ENCODE assay signal across 8 cellular contexts in the genomic region with DNA sequence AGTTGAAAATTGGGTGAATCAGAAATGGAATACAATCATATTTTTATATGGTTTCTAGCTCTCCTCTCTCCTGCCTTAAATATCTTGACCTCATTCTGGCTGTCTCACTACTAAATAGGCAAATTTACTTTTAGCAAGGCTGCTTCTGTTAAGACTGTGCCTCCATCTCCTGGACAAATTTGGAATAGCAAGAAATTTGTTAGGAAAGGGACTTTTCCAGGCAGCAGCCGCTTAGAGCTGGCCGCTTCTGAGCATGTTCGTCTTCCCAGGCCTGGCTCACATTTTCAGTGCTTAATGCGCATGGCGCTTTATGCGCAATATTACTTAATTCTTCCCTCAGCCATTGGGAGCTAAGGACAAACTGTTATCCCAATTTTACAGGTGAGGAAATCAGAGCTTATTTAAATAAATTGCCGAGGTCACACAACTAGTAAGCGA. TPM values are rescaled to one million over a fixed set of nuclear protein-coding genes. Genes with fewer than 3 reads are reported as not detected.
DNase-seq lines count a peak whose midpoint lies in the region; ATAC-seq and TF ChIP-seq lines count a peak whose summit lies in the region.

No MANE protein-coding gene starts in this region.

- peaks cover 30% of the 10 kb centered on the region for H3K36me3 Mint-ChIP-seq in Caco-2 (ENCODE audit: insufficient read depth, unreplicated experiment)
- peaks cover 20% of the 10 kb centered on the region for H3K36me3 Mint-ChIP-seq in activated CD8-positive, alpha-beta T cell treated with anti-CD3 and anti-CD28 coated beads, Interleukin-2, amount 10 ng/mL, durations not matched to agents 7 days and 5 days (ENCODE audit: low read depth)

- DNase-seq in Caco-2 (peak; percentile 47 to 84), NCI-H748 (lab: John Stamatoyannopoulos, UW; ENCODE audit: unreplicated experiment) (peak; percentile 84), fibroblast of lung (ENCODE audit: low read depth in 2 of 2) (peak; percentile 77 to 94), myocyte (ENCODE audit: low read depth) (peak; percentile 93), vagina (ENCODE audit: extremely low spot score in 2 of 2) (no peak)
- DNase-seq in activated CD8-positive, alpha-beta T cell treated with anti-CD3 and anti-CD28 coated beads, Interleukin-2, amount 10 ng/mL, durations not matched to agents 7 days and 5 days: peak; percentile 47

- H3K27me3 ChIP-seq in Caco-2 (replicated peaks; ENCODE audit: control insufficient read depth, insufficient read depth, low read length) (no peaks in the 10 kb centered on the region), fibroblast of lung (ENCODE audit: control insufficient read depth, insufficient read depth, low read length) (no peaks in the 10 kb centered on the region), vagina (no peaks in the 10 kb centered on the region)

- no peak overlapping the region for H3K9ac ChIP-seq in fibroblast of lung (ENCODE audit: insufficient read depth, low read length)

- H3K9me3 Mint-ChIP-seq in Caco-2 (ENCODE audit: unreplicated experiment): no peaks in the 10 kb centered on the region
- H3K9me3 Mint-ChIP-seq in activated CD8-positive, alpha-beta T cell treated with anti-CD3 and anti-CD28 coated beads, Interleukin-2, amount 10 ng/mL, durations not matched to agents 7 days and 5 days (ENCODE audit: insufficient read depth): no peaks in the 10 kb centered on the region

- H2AFZ ChIP-seq in fibroblast of lung (ENCODE audit: low read length): peak overlapping the region; percentile 7

- H4K20me1 ChIP-seq in fibroblast of lung (ENCODE audit: control insufficient read depth, extremely low read depth, insufficient read depth, low read length): no peaks in the 10 kb centered on the region

- no peak overlapping the region for H3K4me3 ChIP-seq in Caco-2 (ENCODE audit: low read depth, low read length)
- peak overlapping the region in 1 of 4 experiments; percentile 32 for H3K4me3 ChIP-seq in fibroblast of lung (replicated peaks in 1 of 4; ENCODE audit: control extremely low read depth in 1 of 4, insufficient read depth in 1 of 4, low read depth in 3 of 4, low read length in 4 of 4)
- no peak overlapping the region for H3K4me3 ChIP-seq in vagina

- BruUV-seq in Caco-2 (replicated peaks; lab: Mats Ljungman, UMichigan): no TSS peak

- POLR2A ChIA-PET in Caco-2 (lab: Charles Lee): interaction anchor here (0.9 kb wide), 1 partner anchor 76 kb away, joined by 3 read pairs; no protein-coding TSS in a partner anchor
- POLR2A ChIA-PET in activated CD8-positive, alpha-beta T cell treated with anti-CD3 and anti-CD28 coated beads, Interleukin-2, amount 10 ng/mL, durations not matched to agents 7 days and 5 days (lab: Charles Lee): interaction anchor here (0.6 to 2.7 kb wide), 5 partner anchors 73 to 922 kb away, joined by 3 to 18 read pairs (median 6); partner anchors contain the start of gene USP18

- H3K4me3 Mint-ChIP-seq in Caco-2 (ENCODE audit: unreplicated experiment): no peak overlapping the region
- peak overlapping the region; percentile 27 for H3K4me3 Mint-ChIP-seq in activated CD8-positive, alpha-beta T cell treated with anti-CD3 and anti-CD28 coated beads, Interleukin-2, amount 10 ng/mL, durations not matched to agents 7 days and 5 days

- no peak for TF ChIP-seq POLR2A in vagina (IDR thresholded peaks at IDR 0.05)

- no peaks in the 10 kb centered on the region for H3K27me3 Mint-ChIP-seq in Caco-2 (ENCODE audit: insufficient read depth, unreplicated experiment)
- no peaks in the 10 kb centered on the region for H3K27me3 Mint-ChIP-seq in activated CD8-positive, alpha-beta T cell treated with anti-CD3 and anti-CD28 coated beads, Interleukin-2, amount 10 ng/mL, durations not matched to agents 7 days and 5 days (ENCODE audit: low read depth)

- peak overlapping the region; percentile 46 for H3K4me2 ChIP-seq in fibroblast of lung (ENCODE audit: extremely low read depth, insufficient read depth, low read length)

- ATAC-seq in HG02798 (IDR thresholded peaks at IDR 0.05; ENCODE audit: poor library complexity, unreplicated experiment): peak; percentile 28
- ATAC-seq in activated CD8-positive, alpha-beta T cell treated with anti-CD3 and anti-CD28 coated beads, Interleukin-2, amount 10 ng/mL, durations not matched to agents 7 days and 5 days: no peak
- no peak for ATAC-seq in GM21367 (IDR thresholded peaks at IDR 0.05; ENCODE audit: unreplicated experiment)

- H3K36me3 ChIP-seq in Caco-2 (ENCODE audit: control insufficient read depth, insufficient read depth, low read length): peaks cover 2% of the 10 kb centered on the region; the same call in 1 of the 2 replicates
- peaks cover 4% of the 10 kb centered on the region for H3K36me3 ChIP-seq in fibroblast of lung (ENCODE audit: control insufficient read depth, insufficient read depth, low read length)
- H3K36me3 ChIP-seq in vagina: peaks cover 0 to 13% of the 10 kb centered on the region in 2 donors

- H3K4me1 ChIP-seq in Caco-2 (peaks cover 23% of the 10 kb centered on the region), fibroblast of lung (ENCODE audit: control insufficient read depth, extremely low read depth, insufficient read depth, low read length) (peaks cover 11% of the 10 kb centered on the region), vagina (peaks cover 31% of the 10 kb centered on the region)

- H3K27ac ChIP-seq in fibroblast of lung (ENCODE audit: insufficient read depth, low read length): no peak overlapping the region
- peak overlapping the region; percentile 77 for H3K27ac ChIP-seq in vagina

- H3K27ac Mint-ChIP-seq in Caco-2 (ENCODE audit: unreplicated experiment): no peak overlapping the region
- no peak overlapping the region for H3K27ac Mint-ChIP-seq in activated CD8-positive, alpha-beta T cell treated with anti-CD3 and anti-CD28 coated beads, Interleukin-2, amount 10 ng/mL, durations not matched to agents 7 days and 5 days

- CTCF ChIA-PET in Caco-2 (lab: Charles Lee): interaction anchor here (0.6 to 2.8 kb wide), 24 partner anchors 11 to 518 kb away, joined by 3 to 23 read pairs (median 4); no protein-coding TSS in a partner anchor
- CTCF ChIA-PET in activated CD8-positive, alpha-beta T cell treated with anti-CD3 and anti-CD28 coated beads, Interleukin-2, amount 10 ng/mL, durations not matched to agents 7 days and 5 days (lab: Charles Lee): interaction anchor here (0.6 to 8.1 kb wide), 41 partner anchors 11 to 523 kb away, joined by 3 to 157 read pairs (median 4); partner anchors contain the start of genes BCL2L13, MICAL3 and USP18

- peaks cover 24% of the 10 kb centered on the region for H3K4me1 Mint-ChIP-seq in Caco-2 (ENCODE audit: low read depth, unreplicated experiment)
- H3K4me1 Mint-ChIP-seq in activated CD8-positive, alpha-beta T cell treated with anti-CD3 and anti-CD28 coated beads, Interleukin-2, amount 10 ng/mL, durations not matched to agents 7 days and 5 days (ENCODE audit: low read depth): peaks cover 28% of the 10 kb centered on the region

- intact Hi-C loops in Caco-2 (cut with micrococcal nuclease; ENCODE audit: unreplicated experiment): loop anchor here (1.0 to 5.0 kb wide), 7 partner anchors 54 to 519 kb away; partner anchors contain the start of gene MICAL3
- intact Hi-C loops in vagina (cut with DNase I): loop anchor here (2.0 to 10.0 kb wide), 3 partner anchors 54 to 247 kb away; partner anchors contain the start of gene MICAL3

- TF ChIP-seq CTCF in Caco-2 (IDR thresholded peaks at IDR 0.05; ENCODE audit: insufficient read depth in 1 of 2, low read depth in 1 of 2, low read length in 1 of 2, severe bottlenecking in 1 of 2, unreplicated experiment in 1 of 2) (peak; percentile 75 to 81), fibroblast of lung (conservative IDR thresholded peaks at IDR 0.05 in 1 of 2, IDR thresholded peaks at IDR 0.05 in 1 of 2; ENCODE audit: low read depth in 1 of 2, low read length in 2 of 2) (peak; percentile 80 to 86), vagina (IDR thresholded peaks at IDR 0.05) (peak; percentile 75 to 92 (median 80))

- H3K9me3 ChIP-seq in Caco-2 (no peaks in the 10 kb centered on the region), fibroblast of lung (ENCODE audit: control insufficient read depth, insufficient read depth, low read depth, low read length) (no peaks in the 10 kb centered on the region), vagina (no peaks in the 10 kb centered on the region)

- peaks cover 14% of the 10 kb centered on the region for H3K79me2 ChIP-seq in fibroblast of lung (ENCODE audit: control insufficient read depth, insufficient read depth, low read length)

RNA-seq across cellular contexts. Expression of gene PEX26, which starts 1.7 kb away (rescaled TPM):
- total RNA-seq in Caco-2 (2022) (37.9 and 40.6 TPM in 2 replicates), fibroblast of lung (7.4 and 13.2 TPM in 2 replicates), myocyte (22.8 and 24.5 TPM in 2 replicates), vagina (25.5 TPM)
- 10 to 100 TPM; 44.4 TPM for total RNA-seq in activated CD8-positive, alpha-beta T cell treated with anti-CD3 and anti-CD28 coated beads, Interleukin-2, amount 10 ng/mL, durations not matched to agents 7 days and 5 days
- 14.5 and 21.0 TPM in 2 replicates for polyA plus RNA-seq in fibroblast of lung
- 23.9 and 28.2 TPM in 2 replicates for polyA plus RNA-seq in fibroblast of lung (2012)
- polyA minus RNA-seq in fibroblast of lung (ENCODE audit: low replicate concordance): 74.8 and 81.1 TPM in 2 replicates
- 30.4 TPM for polyA plus RNA-seq in myocyte (2012)

RNA-seq across cellular contexts. Expression of gene TUBA8, which starts 34.5 kb away (rescaled TPM):
- total RNA-seq in Caco-2 (2022) (0.56 and 0.73 TPM in 2 replicates), fibroblast of lung (0.51 and 0.83 TPM in 2 replicates), myocyte (12.6 and 20.9 TPM in 2 replicates), vagina (5.6 TPM)
- 1 to 10 TPM; 1.2 to 1.5 TPM for total RNA-seq in activated CD8-positive, alpha-beta T cell treated with anti-CD3 and anti-CD28 coated beads, Interleukin-2, amount 10 ng/mL, durations not matched to agents 7 days and 5 days
- 0.60 and 3.9 TPM in 2 replicates for polyA plus RNA-seq in fibroblast of lung
- polyA plus RNA-seq in fibroblast of lung (2012): 0.20 and 2.3 TPM in 2 replicates
- 0.59 and 2.7 TPM in 2 replicates for polyA minus RNA-seq in fibroblast of lung (ENCODE audit: low replicate concordance)
- 36.8 TPM for polyA plus RNA-seq in myocyte (2012)

RNA-seq across cellular contexts. Expression of gene MICAL3, which starts 51.7 kb away (rescaled TPM):
- total RNA-seq in Caco-2 (2022) (65.6 and 74.0 TPM in 2 replicates), fibroblast of lung (12.1 and 22.6 TPM in 2 replicates), myocyte (23.4 and 27.8 TPM in 2 replicates), vagina (35.1 TPM)
- total RNA-seq in activated CD8-positive, alpha-beta T cell treated with anti-CD3 and anti-CD28 coated beads, Interleukin-2, amount 10 ng/mL, durations not matched to agents 7 days and 5 days: 10 to 100 TPM; 26.4 to 29.7 TPM
- polyA plus RNA-seq in fibroblast of lung: 10.8 and 19.2 TPM in 2 replicates
- 15.0 and 18.4 TPM in 2 replicates for polyA plus RNA-seq in fibroblast of lung (2012)
- polyA minus RNA-seq in fibroblast of lung (ENCODE audit: low replicate concordance): 33.1 and 45.2 TPM in 2 replicates
- 36.9 TPM for polyA plus RNA-seq in myocyte (2012)

Comparison
In these comparisons a context has a peak if more than half of its experiments do, and no peak if none do; other contexts are left out.
1. DNase-seq: peak in Caco-2 (2 of 2), NCI-H748 (single experiment), activated CD8-positive, alpha-beta T cell treated with anti-CD3 and anti-CD28 coated beads, Interleukin-2, amount 10 ng/mL, durations not matched to agents 7 days and 5 days (single experiment), fibroblast of lung (2 of 2) and myocyte (single experiment); none in vagina (0 of 2).
2. Peak in every context shown above with its lines, with median percentiles within 50 percentile points of each other: CTCF ChIP-seq.